ENCODE assay signal across 11 cellular contexts in genomic region chr16:57807252-57807967, GRCh38. TPM values are rescaled to one million over a fixed set of nuclear protein-coding genes. Genes with fewer than 3 reads are reported as not detected.
DNase-seq lines count a peak whose midpoint lies in the region; FAIRE-seq and TF ChIP-seq lines count a peak whose summit lies in the region.
"Had no signal": no experiment of that assay in that cellular context is flagged by ENCODE, and none has a peak within 500 bp of the region (broad histone marks: within the 10 kb centered on the region; RNA-seq: fewer than 3 reads in every experiment).

No MANE protein-coding gene starts in this region.

- H4K5ac ChIP-seq in mesendoderm (ENCODE audit: low read length), result no peak overlapping the region

- peak overlapping the region; percentile 27 for H3K27ac Mint-ChIP-seq in astrocyte (ENCODE audit: unreplicated experiment)

- H3K27me3 ChIP-seq in AG04450 (ENCODE audit: control insufficient read depth, insufficient read depth, low read length) (no peaks in the 10 kb centered on the region), HUES6 (ENCODE audit: control insufficient read depth, insufficient read depth, low read length) (no peaks in the 10 kb centered on the region), astrocyte (ENCODE audit: insufficient read depth, low read length) (no peaks in the 10 kb centered on the region), mesendoderm (ENCODE audit: insufficient read depth, low read length, poor library complexity) (no peaks in the 10 kb centered on the region)
- H3K27me3 ChIP-seq: heart left ventricle had no signal

- H2AK5ac ChIP-seq in mesendoderm (ENCODE audit: low read length), result peak overlapping the region; percentile 80

- peak overlapping the region; percentile 74 for H3K4me2 ChIP-seq in astrocyte (ENCODE audit: low read length)
- no peak overlapping the region for H3K4me2 ChIP-seq in mesendoderm (ENCODE audit: low read length)

- POLR2A ChIA-PET in AG04450 (lab: Yijun Ruan, JAX) (no interaction called here), GM10248 (lab: Yijun Ruan, JAX) (no interaction called here)

- H3K4ac ChIP-seq in mesendoderm (ENCODE audit: low read depth, low read length), result peak overlapping the region; percentile 73

- CTCF ChIA-PET in AG04450 (lab: Charles Lee), result interaction anchor here (0.6 to 1.4 kb wide), 3 partner anchors 56 to 273 kb away, joined by 3 to 9 read pairs (median 4); no protein-coding TSS in a partner anchor
- CTCF ChIA-PET in GM10248 (lab: Yijun Ruan, JAX), result interaction anchor here (0.8 to 2.0 kb wide), 5 partner anchors 13 to 225 kb away, joined by 3 to 6 read pairs (median 3); partner anchors contain the start of gene ZNF319

- no peaks in the 10 kb centered on the region for H3K9me3 Mint-ChIP-seq in astrocyte (ENCODE audit: unreplicated experiment)

- FAIRE-seq in astrocyte (lab: Jason Lieb, UNC), result no peak

- H3K18ac ChIP-seq in mesendoderm (ENCODE audit: low read length), result peak overlapping the region; percentile 7

- WGBS in mesendoderm (ENCODE audit: extremely low coverage, insufficient coverage, low lambda C conversion rate), result no CpG with 5 or more reads among the region's 7 CpGs

- H3K79me2 ChIP-seq in astrocyte (ENCODE audit: insufficient read depth, low read length) (no peaks in the 10 kb centered on the region), mesendoderm (ENCODE audit: control insufficient read depth, insufficient read depth, low read length) (no peaks in the 10 kb centered on the region)

- H4K8ac ChIP-seq in mesendoderm (ENCODE audit: low read depth, low read length), result no peak overlapping the region

- DNase-seq in AG04450 (ENCODE audit: low read depth, low spot score), result no peak
- no peak for DNase-seq in astrocyte (ENCODE audit: low read depth)
- DNase-seq in mesendoderm, result peak; percentile 58
- no peak for DNase-seq in stimulated activated naive CD4-positive, alpha-beta T cell treated with Interleukin-2 at 50 U/mL for 16 hours (lab: John Stamatoyannopoulos, UW)
- no peak for DNase-seq in NCI-H1417 treated with DMSO at 0.1 percent for 48 hours (lab: John Stamatoyannopoulos, UW)
- no peak for DNase-seq in inferior parietal cortex (ENCODE audit: extremely low spot score)
- no peak for DNase-seq in GM10248 (ENCODE audit: extremely low spot score)
- DNase-seq: COR-L47 had no signal

- no peak overlapping the region for H3K23ac ChIP-seq in mesendoderm (ENCODE audit: low read length)

- no peak overlapping the region for H2AFZ ChIP-seq in astrocyte (ENCODE audit: low read depth, low read length)

- H3K36me3 Mint-ChIP-seq in astrocyte (ENCODE audit: low read depth, unreplicated experiment), result no peaks in the 10 kb centered on the region

- H4K20me1 ChIP-seq in astrocyte (ENCODE audit: insufficient read depth, low read length), result no peaks in the 10 kb centered on the region

- no peaks in the 10 kb centered on the region for H3K79me1 ChIP-seq in mesendoderm (ENCODE audit: low read length)

- H3K4me3 Mint-ChIP-seq in astrocyte (ENCODE audit: unreplicated experiment), result no peak overlapping the region

- no peaks in the 10 kb centered on the region for H3K27me3 Mint-ChIP-seq in astrocyte (ENCODE audit: low read depth, unreplicated experiment)

- H2BK120ac ChIP-seq in mesendoderm (ENCODE audit: low read depth, low read length), result no peak overlapping the region

- peak overlapping the region; percentile 56 for H3K56ac ChIP-seq in mesendoderm (ENCODE audit: low read length)

- H3K4me1 ChIP-seq in HUES6 (ENCODE audit: control insufficient read depth, insufficient read depth, low read length) (peaks cover 47% of the 10 kb centered on the region), astrocyte (ENCODE audit: insufficient read depth, low read length) (peaks cover 36% of the 10 kb centered on the region), mesendoderm (ENCODE audit: control insufficient read depth, low read depth, low read length) (peaks cover 25% of the 10 kb centered on the region)

- H2BK5ac ChIP-seq in mesendoderm (ENCODE audit: low read length), result peak overlapping the region; percentile 46

- TF ChIP-seq CTCF in AG04450 (IDR thresholded peaks at IDR 0.05; ENCODE audit: low read depth, low read length) (no peak), astrocyte (IDR thresholded peaks at IDR 0.05; ENCODE audit: insufficient read depth, low read depth, low read length) (no peak), GM10248 (IDR thresholded peaks at IDR 0.05; ENCODE audit: control extremely low read depth, extremely low read depth, low read depth, missing control alignments) (no peak)

- H3K27ac ChIP-seq in AG04450 (ENCODE audit: low read depth, low read length) (peak overlapping the region; percentile 47), HUES6 (ENCODE audit: low read depth, low read length) (no peak overlapping the region), astrocyte (ENCODE audit: low read depth, low read length) (peak overlapping the region; percentile 16), mesendoderm (ENCODE audit: low read depth, low read length) (peak overlapping the region; percentile 13)
- H3K27ac ChIP-seq: coronary artery had no signal

- H3K4me1 Mint-ChIP-seq in astrocyte (ENCODE audit: low read depth, unreplicated experiment), result peaks cover 45% of the 10 kb centered on the region

- no peak overlapping the region for H2BK15ac ChIP-seq in mesendoderm (replicated peaks; ENCODE audit: low read depth)

- H3K4me3 ChIP-seq in AG04450 (ENCODE audit: low read depth, low read length), result no peak overlapping the region
- H3K4me3 ChIP-seq in HUES6 (ENCODE audit: low read depth, low read length), result no peak overlapping the region
- no peak overlapping the region for H3K4me3 ChIP-seq in astrocyte (ENCODE audit: insufficient read depth, low read depth, low read length)
- H3K4me3 ChIP-seq in mesendoderm (ENCODE audit: low read length), result no peak overlapping the region

- H3K9me3 ChIP-seq in AG04450 (ENCODE audit: control insufficient read depth, insufficient read depth, low read length) (no peaks in the 10 kb centered on the region), HUES6 (ENCODE audit: control insufficient read depth, insufficient read depth, low read depth, low read length) (no peaks in the 10 kb centered on the region), astrocyte (ENCODE audit: insufficient read depth, low read depth, low read length) (no peaks in the 10 kb centered on the region)
- H3K9me3 ChIP-seq: heart left ventricle had no signal

- H3K9ac ChIP-seq in HUES6 (ENCODE audit: low read length), result peak overlapping the region; percentile 9
- H3K9ac ChIP-seq in astrocyte (ENCODE audit: low read length), result no peak overlapping the region
- no peak overlapping the region for H3K9ac ChIP-seq in mesendoderm (ENCODE audit: low read length)

- H3K36me3 ChIP-seq in HUES6 (ENCODE audit: control insufficient read depth, insufficient read depth, low read length) (no peaks in the 10 kb centered on the region), astrocyte (ENCODE audit: insufficient read depth, low read length) (no peaks in the 10 kb centered on the region), mesendoderm (ENCODE audit: control insufficient read depth, insufficient read depth, low read length) (no peaks in the 10 kb centered on the region)
- H3K36me3 ChIP-seq: heart left ventricle had no signal

RNA-seq across cellular contexts. Expression of gene KIFC3, which starts 5.1 kb away (rescaled TPM):
- 24.4 and 31.2 TPM in 2 replicates for polyA plus RNA-seq in AG04450 (2011; rRNA removed)
- polyA minus RNA-seq in AG04450 (2011; rRNA and poly(A)+ RNA removed), result 34.6 and 56.5 TPM in 2 replicates
- total RNA-seq in astrocyte, result 80.4 and 96.9 TPM in 2 replicates
- polyA plus RNA-seq in mesendoderm (2013, experiment 1 of 2), result 13.8 TPM
- 14.1 TPM for polyA plus RNA-seq in mesendoderm (2013, experiment 2 of 2)
